Comparison of ENCODE assay signal across 8 cellular contexts in genomic region chr19:4524808-4525562, GRCh38. TPM values are rescaled to one million over a fixed set of nuclear protein-coding genes. Genes with fewer than 3 reads are reported as not detected.
A peak's percentile ranks its signal among the peaks of the same experiment; 100 is the strongest.
DNase-seq lines count a peak whose midpoint lies in the region; ATAC-seq and TF ChIP-seq lines count a peak whose summit lies in the region.

No MANE protein-coding gene starts in this region.

- no peak overlapping the region for H3K9ac ChIP-seq in PC-3 (ENCODE audit: low read length)

- H3K79me2 ChIP-seq in PC-3 (ENCODE audit: low read length), result no peaks in the 10 kb centered on the region

- no peaks in the 10 kb centered on the region for H4K20me1 ChIP-seq in PC-3 (ENCODE audit: low read length)

- no peaks in the 10 kb centered on the region for H3K9me2 ChIP-seq in PC-3 (replicated peaks; ENCODE audit: low read length)

- H3K4me2 ChIP-seq in PC-3 (ENCODE audit: low read length), result no peak overlapping the region

- ATAC-seq in PC-3, result peak; percentile 77
- ATAC-seq in foreskin keratinocyte, result peak; percentile 51
- peak; percentile 57 for ATAC-seq in sciatic nerve
- ATAC-seq in GM18870 (IDR thresholded peaks at IDR 0.05; ENCODE audit: unreplicated experiment), result no peak

- intact Hi-C loops in PC-3 (cut with micrococcal nuclease) (no loop called here), sciatic nerve (cut with DNase I) (no loop called here)

- no peaks in the 10 kb centered on the region for H3K36me3 ChIP-seq in PC-3 (ENCODE audit: low read depth, low read length)

- H3K27me3 ChIP-seq in PC-3 (ENCODE audit: low read length) (no peaks in the 10 kb centered on the region), foreskin keratinocyte (no peaks in the 10 kb centered on the region)

- no peak overlapping the region for H2AFZ ChIP-seq in PC-3 (ENCODE audit: low read length)

- TF ChIP-seq CTCF in PC-3 (conservative IDR thresholded peaks at IDR 0.05; ENCODE audit: low read depth, low read length), result peak; percentile 79
- peak; percentile 72 for TF ChIP-seq CTCF in foreskin keratinocyte (conservative IDR thresholded peaks at IDR 0.05)

- BruUV-seq in PC-3 (replicated peaks; lab: Mats Ljungman, UMichigan), result no TSS peak

- H3K9me3 ChIP-seq in PC-3 (ENCODE audit: low read length), result no peaks in the 10 kb centered on the region

- H3F3A ChIP-seq in PC-3 (ENCODE audit: low read length, unreplicated experiment), result no peaks in the 10 kb centered on the region

- POLR2A ChIA-PET in PC-3 (lab: Charles Lee; ENCODE audit: unreplicated experiment), result no interaction called here

- peak; percentile 12 for DNase-seq in SIG-M5 treated with dmso at 0.1 percent for 504 hours (lab: John Stamatoyannopoulos, UW; ENCODE audit: unreplicated experiment)
- no peak for DNase-seq in SIG-M5 (lab: John Stamatoyannopoulos, UW)
- DNase-seq in PC-3, result peak; percentile 70
- peak; percentile 82 to 83 for DNase-seq in activated T-cell treated with anti-CD3 and anti-CD28 coated beads, Interleukin-2, amount 50 U/mL, for 48 hours
- DNase-seq in foreskin keratinocyte, result no peak
- peak; percentile 80 for DNase-seq in sciatic nerve (ENCODE audit: low spot score)
- DNase-seq in DMS79 treated with DMSO at 0.1 percent for 48 hours (lab: John Stamatoyannopoulos, UW), result no peak

- H3K4me1 ChIP-seq in PC-3 (ENCODE audit: insufficient read depth, low read length) (peaks cover 10% of the 10 kb centered on the region; the same call in 1 of the 2 replicates), foreskin keratinocyte (peaks cover 2% of the 10 kb centered on the region)

- CTCF ChIA-PET in PC-3 (lab: Charles Lee), result interaction anchor here (0.5 to 1.0 kb wide), 5 partner anchors 15 to 173 kb away, joined by 3 to 6 read pairs (median 4); partner anchors contain the start of genes HDGFL2 and LRG1

- H3K27ac ChIP-seq in PC-3 (ENCODE audit: low read length) (no peak overlapping the region), foreskin keratinocyte (no peak overlapping the region)

- H3K4me3 ChIP-seq in PC-3 (ENCODE audit: low read length), result no peak overlapping the region

RNA-seq across cellular contexts. Expression of gene PLIN4, which starts 6.7 kb away (rescaled TPM):
- total RNA-seq in PC-3 (2014; rRNA removed) (9.1 and 9.8 TPM in 2 replicates), foreskin keratinocyte (0.65 and 0.71 TPM in 2 replicates), sciatic nerve (58.1 TPM)
- 0.32 TPM in 2 replicates for polyA plus RNA-seq in foreskin keratinocyte

RNA-seq across cellular contexts. Expression of gene PLIN5, which starts 10.0 kb away (rescaled TPM):
- total RNA-seq in PC-3 (2014; rRNA removed) (1.2 and 3.3 TPM in 2 replicates), foreskin keratinocyte (not detected in 2 replicates), sciatic nerve (17.1 TPM)
- not detected in 2 replicates for polyA plus RNA-seq in foreskin keratinocyte

RNA-seq across cellular contexts. Expression of gene LRG1, which starts 14.9 kb away (rescaled TPM):
- total RNA-seq in PC-3 (2014; rRNA removed) (0.23 and 0.51 TPM in 2 replicates), foreskin keratinocyte (0.17 and 0.35 TPM in 2 replicates), sciatic nerve (2.9 TPM)
- 0.32 and 0.50 TPM in 2 replicates for polyA plus RNA-seq in foreskin keratinocyte

RNA-seq across cellular contexts. Expression of gene SEMA6B, which starts 34.5 kb away (rescaled TPM):
- 7.3 and 9.0 TPM in 2 replicates for total RNA-seq in PC-3 (2014; rRNA removed)
- total RNA-seq in foreskin keratinocyte, result 1.3 and 1.7 TPM in 2 replicates
- polyA plus RNA-seq in foreskin keratinocyte, result 0.87 and 1.00 TPM in 2 replicates
- 28.2 TPM for total RNA-seq in sciatic nerve

RNA-seq across cellular contexts. Expression of gene HDGFL2, which starts 52.9 kb away (rescaled TPM):
- total RNA-seq in PC-3 (2014; rRNA removed) (111 and 165 TPM in 2 replicates), foreskin keratinocyte (62.4 and 69.8 TPM in 2 replicates), sciatic nerve (37.7 TPM)
- 62.7 and 63.9 TPM in 2 replicates for polyA plus RNA-seq in foreskin keratinocyte

Comparison
In these comparisons a context has a peak if more than half of its experiments do, and no peak if none do; other contexts are left out.
1. DNase-seq: peak in SIG-M5 treated with dmso at 0.1 percent for 504 hours (single experiment), PC-3 (single experiment), activated T-cell treated with anti-CD3 and anti-CD28 coated beads, Interleukin-2, amount 50 U/mL, for 48 hours (2 of 2) and sciatic nerve (single experiment); none in SIG-M5 (single experiment), foreskin keratinocyte (0 of 2) and DMS79 treated with DMSO at 0.1 percent for 48 hours (single experiment).